In genomic region chr10:104330168-104331117, GRCh38 we compare ENCODE assay signal across 8 cellular contexts. TPM values are rescaled to one million over a fixed set of nuclear protein-coding genes. Genes with fewer than 3 reads are reported as not detected.
DNase-seq lines count a peak whose midpoint lies in the region; ATAC-seq, FAIRE-seq and TF ChIP-seq lines count a peak whose summit lies in the region.

No MANE protein-coding gene starts in this region.

- H3K36me3 ChIP-seq in HUES6 (ENCODE audit: control insufficient read depth, insufficient read depth, low read length) (no peaks in the 10 kb centered on the region), GM12878 (ENCODE audit: control insufficient read depth in 2 of 2, insufficient read depth in 2 of 2, low read length in 1 of 2) (peaks cover 4 to 5% of the 10 kb centered on the region in 2 experiments; a peak in 3 of 4 replicates), stomach smooth muscle (ENCODE audit: control insufficient read depth in 2 of 2, insufficient read depth in 2 of 2, low read length in 2 of 2) (peaks cover 0 to 2% of the 10 kb centered on the region in 2 donors)

- intact Hi-C loops in GM12878 (cut with micrococcal nuclease; ENCODE audit: unreplicated experiment) (loop anchor here (10.0 kb wide), 2 partner anchors 416 to 636 kb away; partner anchors contain the start of gene STN1), left colon (cut with DNase I, micrococcal nuclease) (no loop called here)

- peak overlapping the region; percentile 18 for H3K9ac ChIP-seq in HUES6 (ENCODE audit: low read length)
- no peak overlapping the region for H3K9ac ChIP-seq in GM12878 (ENCODE audit: control insufficient read depth, insufficient read depth, low read length)
- H3K9ac ChIP-seq in stomach smooth muscle (ENCODE audit: low read length in 2 of 2): peak overlapping the region; percentile 60 to 63

- BruUV-seq in GM12878 (replicated peaks; lab: Mats Ljungman, UMichigan): no TSS peak

- H3K4me3 ChIP-seq in HUES6 (ENCODE audit: low read depth, low read length) (no peak overlapping the region), GM12878 (no peak overlapping the region), stomach smooth muscle (ENCODE audit: low read length in 2 of 2) (peak overlapping the region; percentile 38 to 61)

- H2AFZ ChIP-seq in GM12878 (ENCODE audit: control insufficient read depth, low read depth, low read length): no peak overlapping the region

- DNase-seq in GM12878 (ENCODE audit: low read depth, low spot score): no peak
- no peak for DNase-seq in left colon
- no peak for DNase-seq in NCI-H2227 treated with DMSO at 0.1 percent for 48 hours (lab: John Stamatoyannopoulos, UW)
- no peak for DNase-seq in activated T-cell treated with anti-CD3 and anti-CD28 coated beads, Interleukin-2, amount 50 U/mL, for 1 hour

- CTCF ChIA-PET in GM12878 (lab: Yijun Ruan, JAX): interaction anchor here (0.7 to 4.2 kb wide), 9 partner anchors 17 to 56 kb away, joined by 3 to 30 read pairs (median 4); partner anchors contain the start of gene CFAP58

- H3K9me3 ChIP-seq in HUES6 (ENCODE audit: control insufficient read depth, insufficient read depth, low read depth, low read length): no peaks in the 10 kb centered on the region
- H3K9me3 ChIP-seq in GM12878 (replicated peaks; ENCODE audit: control insufficient read depth, insufficient read depth, low read length): no peaks in the 10 kb centered on the region
- no peaks in the 10 kb centered on the region for H3K9me3 ChIP-seq in stomach smooth muscle (ENCODE audit: control insufficient read depth in 2 of 2, low read length in 2 of 2)

- H3K27me3 ChIP-seq in HUES6 (ENCODE audit: control insufficient read depth, insufficient read depth, low read length) (no peaks in the 10 kb centered on the region), GM12878 (replicated peaks in 1 of 2; ENCODE audit: control insufficient read depth in 2 of 2, insufficient read depth in 2 of 2, low read length in 1 of 2) (no peaks in the 10 kb centered on the region), stomach smooth muscle (ENCODE audit: control insufficient read depth in 1 of 2, insufficient read depth in 2 of 2, low read length in 2 of 2) (no peaks in the 10 kb centered on the region)

- TF ChIP-seq RAD21 in GM12878 (IDR thresholded peaks at IDR 0.05; ENCODE audit: insufficient read depth, low read depth, low read length): no peak

- peaks cover 24% of the 10 kb centered on the region for H4K20me1 ChIP-seq in GM12878 (ENCODE audit: control insufficient read depth, insufficient read depth)

- POLR2A ChIA-PET in GM12878 (lab: Charles Lee): interaction anchor here (0.6 to 2.3 kb wide), 4 partner anchors 11 to 25 kb away, joined by 3 to 9 read pairs (median 3); no protein-coding TSS in a partner anchor

- H3K4me2 ChIP-seq in GM12878 (ENCODE audit: control insufficient read depth, insufficient read depth): peak overlapping the region; percentile 88; the same call in 1 of the 2 replicates

- FAIRE-seq in GM12878 (lab: Jason Lieb, UNC): no peak

- ATAC-seq in GM12878 (no peak), left colon (peak; percentile 61), GM18511 (IDR thresholded peaks at IDR 0.05; ENCODE audit: unreplicated experiment) (no peak), HG02981 (IDR thresholded peaks at IDR 0.05; ENCODE audit: unreplicated experiment) (no peak)

- in situ Hi-C loops in GM12878 (cut with MboI): no loop called here

- 65% methylated on average over 8 of the region's 8 CpGs for WGBS in GM12878 (ENCODE audit: insufficient coverage, insufficient replicate concordance, low lambda C conversion rate, missing lambda C conversion rate)

- no peak for TF ChIP-seq CTCF in GM12878 (IDR thresholded peaks at IDR 0.05 in 2 of 3, conservative IDR thresholded peaks at IDR 0.05 in 1 of 3; ENCODE audit: control insufficient read depth in 2 of 3, extremely low read depth in 1 of 3, insufficient read depth in 1 of 3, low read depth in 3 of 3, low read length in 3 of 3)

- peaks cover 92% of the 10 kb centered on the region for H3K4me1 ChIP-seq in HUES6 (ENCODE audit: control insufficient read depth, insufficient read depth, low read length)
- peaks cover 27% of the 10 kb centered on the region for H3K4me1 ChIP-seq in GM12878 (ENCODE audit: control insufficient read depth, insufficient read depth, low read length)
- H3K4me1 ChIP-seq in stomach smooth muscle (ENCODE audit: control insufficient read depth, insufficient read depth, low read length): peaks cover 96% of the 10 kb centered on the region

- RAD21 ChIA-PET in GM12878 (lab: Charles Lee; ENCODE audit: unreplicated experiment): interaction anchor here (0.6 to 2.0 kb wide), 7 partner anchors 8 to 76 kb away, joined by 3 to 12 read pairs (median 4); partner anchors contain the start of genes GSTO1 and ITPRIP

- SMC1A ChIA-PET in GM12878 (lab: Charles Lee; ENCODE audit: uncharacterized antibody, unreplicated experiment): interaction anchor here (0.9 to 2.0 kb wide), 6 partner anchors 8 to 25 kb away, joined by 3 to 8 read pairs (median 4); partner anchors contain the start of genes CFAP58 and ITPRIP

- H3K27ac ChIP-seq in HUES6 (ENCODE audit: low read depth, low read length) (peak overlapping the region; percentile 8; the same call in 1 of the 2 replicates), GM12878 (ENCODE audit: control insufficient read depth, insufficient read depth) (no peak overlapping the region), stomach smooth muscle (ENCODE audit: low read length) (peak overlapping the region; percentile 88)

- TF ChIP-seq EP300 in GM12878 (IDR thresholded peaks at IDR 0.05; ENCODE audit: borderline replicate concordance in 1 of 2, control insufficient read depth in 1 of 2, low read depth in 2 of 2, low read length in 2 of 2): no peak

- peaks cover 65% of the 10 kb centered on the region for H3K79me2 ChIP-seq in GM12878 (ENCODE audit: control insufficient read depth, insufficient read depth, low read length)

- TF ChIP-seq POLR2A in GM12878 (IDR thresholded peaks at IDR 0.05; ENCODE audit: low read depth, low read length): no peak

TF ChIP-seq in GM12878, 131 proteins besides CTCF, POLR2A, EP300 and RAD21 (continues in another document):
- no peak for TF ChIP-seq MTA2 (IDR thresholded peaks at IDR 0.05; ENCODE audit: low read depth)
- no peak for TF ChIP-seq SUZ12 (IDR thresholded peaks at IDR 0.05; ENCODE audit: unreplicated experiment)
- no peak for TF ChIP-seq MYC (IDR thresholded peaks at IDR 0.05; ENCODE audit: insufficient read depth, insufficient read length, insufficient replicate concordance, low read length, severe bottlenecking)
- TF ChIP-seq HCFC1 (IDR thresholded peaks at IDR 0.05; ENCODE audit: low read length): no peak
- TF ChIP-seq SMC3 (IDR thresholded peaks at IDR 0.05; ENCODE audit: borderline replicate concordance, low read length): no peak
- TF ChIP-seq, protein P1, sequence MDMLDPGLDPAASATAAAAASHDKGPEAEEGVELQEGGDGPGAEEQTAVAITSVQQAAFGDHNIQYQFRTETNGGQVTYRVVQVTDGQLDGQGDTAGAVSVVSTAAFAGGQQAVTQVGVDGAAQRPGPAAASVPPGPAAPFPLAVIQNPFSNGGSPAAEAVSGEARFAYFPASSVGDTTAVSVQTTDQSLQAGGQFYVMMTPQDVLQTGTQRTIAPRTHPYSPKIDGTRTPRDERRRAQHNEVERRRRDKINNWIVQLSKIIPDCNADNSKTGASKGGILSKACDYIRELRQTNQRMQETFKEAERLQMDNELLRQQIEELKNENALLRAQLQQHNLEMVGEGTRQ (IDR thresholded peaks at IDR 0.05; ENCODE audit: borderline replicate concordance, low read depth, low read length): no peak
- no peak for TF ChIP-seq TCF7 (IDR thresholded peaks at IDR 0.05; ENCODE audit: borderline replicate concordance)
- TF ChIP-seq CREM (IDR thresholded peaks at IDR 0.05; ENCODE audit: low read depth): no peak

RNA-seq across cellular contexts. Expression of gene ITPRIP, which starts 7.8 kb away (rescaled TPM):
- 10.1 and 10.8 TPM in 2 replicates for total RNA-seq in GM12878 (2013; cell fraction: nucleolus; rRNA removed)
- total RNA-seq in GM12878 (2014; rRNA removed) (4.4 and 5.6 TPM in 2 replicates), GM12878 (2014; rRNA removed; fragmentation: Illumina TruSeq; extraction: Trizol) (2.3 and 2.4 TPM in 2 replicates), GM12878 (2021) (10.4 and 11.3 TPM in 2 replicates), left colon (1 to 10 TPM; 5.0 to 5.1 TPM)
- 3.9 TPM for polyA plus RNA-seq in GM12878 (2011; ENCODE audit: low read depth)
- polyA plus RNA-seq in GM12878 (2011; rRNA removed) (2.7 and 6.5 TPM in 2 replicates), GM12878 (2014; fragmentation: Illumina TruSeq; extraction: Trizol) (3.2 and 5.4 TPM in 2 replicates), GM12878 (2014; fragmentation: Nextera tagmentation; extraction: Ambion mirVana) (1 to 10 TPM in 1 of 2 experiments, under 1 TPM in 1; 0.82 to 1.2 TPM), GM12878 (2014; rRNA removed) (6.3 and 6.6 TPM in 2 replicates), GM12878 (2016; fragmentation: Nextera tagmentation; extraction: Ambion mirVana) (1 to 10 TPM; 8.6 to 8.7 TPM)
- 8.2 and 8.4 TPM in 2 replicates for polyA plus RNA-seq in GM12878 (2011; cell fraction: cytosol; rRNA removed)
- polyA plus RNA-seq in GM12878 (2011; cell fraction: nucleus; rRNA removed): 7.0 and 8.2 TPM in 2 replicates
- polyA plus RNA-seq in GM12878 (2012): 5.4 and 5.6 TPM in 2 replicates
- 10.6 and 13.5 TPM in 2 replicates for polyA minus RNA-seq in GM12878 (2011; rRNA and poly(A)+ RNA removed)
- polyA minus RNA-seq in GM12878 (2011; cell fraction: cytosol; rRNA and poly(A)+ RNA removed): 3.5 and 4.9 TPM in 2 replicates
- polyA minus RNA-seq in GM12878 (2011; cell fraction: nucleus; rRNA and poly(A)+ RNA removed): 10.6 and 17.2 TPM in 2 replicates

RNA-seq across cellular contexts. Expression of gene CFAP58, which starts 23.2 kb away (rescaled TPM):
- total RNA-seq in GM12878 (2013; cell fraction: nucleolus; rRNA removed): 1.1 and 2.5 TPM in 2 replicates
- total RNA-seq in GM12878 (2014; rRNA removed) (0.27 and 0.28 TPM in 2 replicates), GM12878 (2014; rRNA removed; fragmentation: Illumina TruSeq; extraction: Trizol) (0.22 and 0.37 TPM in 2 replicates), GM12878 (2021) (0.19 and 0.26 TPM in 2 replicates), left colon (under 1 TPM; 0.09 to 0.20 TPM)
- polyA plus RNA-seq in GM12878 (2011; ENCODE audit: low read depth): 0.09 TPM
- polyA plus RNA-seq in GM12878 (2011; rRNA removed) (0.19 and 0.39 TPM in 2 replicates), GM12878 (2014; fragmentation: Illumina TruSeq; extraction: Trizol) (0.35 and 1.1 TPM in 2 replicates), GM12878 (2014; fragmentation: Nextera tagmentation; extraction: Ambion mirVana) (under 1 TPM; 0.03 to 0.11 TPM), GM12878 (2014; rRNA removed) (0.13 and 0.23 TPM in 2 replicates), GM12878 (2016; fragmentation: Nextera tagmentation; extraction: Ambion mirVana) (under 1 TPM; 0.04 to 0.24 TPM)
- polyA plus RNA-seq in GM12878 (2011; cell fraction: cytosol; rRNA removed): 0.12 and 0.13 TPM in 2 replicates
- 0.19 and 0.48 TPM in 2 replicates for polyA plus RNA-seq in GM12878 (2011; cell fraction: nucleus; rRNA removed)
- 0.15 and 0.28 TPM in 2 replicates for polyA plus RNA-seq in GM12878 (2012)
- 0.10 and 0.15 TPM in 2 replicates for polyA minus RNA-seq in GM12878 (2011; rRNA and poly(A)+ RNA removed)
- polyA minus RNA-seq in GM12878 (2011; cell fraction: cytosol; rRNA and poly(A)+ RNA removed): not detected in 2 replicates
- polyA minus RNA-seq in GM12878 (2011; cell fraction: nucleus; rRNA and poly(A)+ RNA removed): 0.12 TPM in 1 of 2 replicates, not detected in the other

Comparison
In these comparisons a context has a peak if more than half of its experiments do, and no peak if none do; other contexts are left out.
1. H3K4me3 ChIP-seq: peak in stomach smooth muscle (2 of 2); none in HUES6 (single experiment) and GM12878 (single experiment).